21 cellular contexts compared by ENCODE assay signal in genomic region chr1:72635719-72636118, GRCh38.
A peak's percentile ranks its signal among the peaks of the same experiment; 100 is the strongest.
DNase-seq lines count a peak whose midpoint lies in the region; ATAC-seq and TF ChIP-seq lines count a peak whose summit lies in the region.
"Had no signal": no experiment of that assay in that cellular context is flagged by ENCODE, and none has a peak within 500 bp of the region (broad histone marks: within the 10 kb centered on the region; RNA-seq: fewer than 3 reads in every experiment).

No MANE protein-coding gene starts in this region.

- DNase-seq in AG09309 (ENCODE audit: low read depth) (peak; percentile 18), LHCN-M2 (ENCODE audit: low read depth) (peak; percentile 86), SKM-1 (lab: John Stamatoyannopoulos, UW; ENCODE audit: unreplicated experiment) (peak; percentile 61), fibroblast of pulmonary artery (ENCODE audit: low read depth) (peak; percentile 79), cortex of kidney (lab: John Stamatoyannopoulos, UW) (no peak), SW480 (ENCODE audit: low spot score) (no peak), NCI-H1105 treated with DMSO at 0.1 percent for 48 hours (lab: John Stamatoyannopoulos, UW) (no peak)
- DNase-seq: activated CD8-positive, alpha-beta memory T cell treated with anti-CD3 and anti-CD28 coated beads for 24 hours; activated gamma-delta T cell; effector memory CD4-positive, alpha-beta T cell; GDM1; retina; SK-N-SH; stimulated activated CD4-positive, alpha-beta T cell treated with anti-CD3 and anti-CD28 coated beads, Interleukin-1b, Interleukin-23, amount 100 ng/mL, for 48 hours had no signal

- TF ChIP-seq CTCF in AG09309 (IDR thresholded peaks at IDR 0.05; ENCODE audit: control insufficient read depth, insufficient read depth, low read depth, low read length, missing control alignments), result no peak
- TF ChIP-seq CTCF in fibroblast of pulmonary artery (IDR thresholded peaks at IDR 0.05; ENCODE audit: low read length, missing control alignments), result no peak

- no peak for ATAC-seq in HG02763 (IDR thresholded peaks at IDR 0.05; ENCODE audit: unreplicated experiment)
- ATAC-seq: A549, gastroesophageal sphincter, WTC11 had no signal

- no peak overlapping the region for H3K4me3 ChIP-seq in AG09309 (ENCODE audit: control insufficient read depth, low read depth, low read length)
- H3K4me3 ChIP-seq in fibroblast of pulmonary artery (replicated peaks; ENCODE audit: low read depth, low read length), result no peak overlapping the region
- H3K4me3 ChIP-seq: A549, ascending aorta, gastroesophageal sphincter, lung, thoracic aorta had no signal

Comparison
In these comparisons a context has a peak if more than half of its experiments do, and no peak if none do; other contexts are left out.
1. DNase-seq: peak in AG09309 (single experiment), LHCN-M2 (single experiment), SKM-1 (single experiment) and fibroblast of pulmonary artery (single experiment); none in cortex of kidney (single experiment), SW480 (single experiment) and NCI-H1105 treated with DMSO at 0.1 percent for 48 hours (single experiment).